In the genomic region with DNA sequence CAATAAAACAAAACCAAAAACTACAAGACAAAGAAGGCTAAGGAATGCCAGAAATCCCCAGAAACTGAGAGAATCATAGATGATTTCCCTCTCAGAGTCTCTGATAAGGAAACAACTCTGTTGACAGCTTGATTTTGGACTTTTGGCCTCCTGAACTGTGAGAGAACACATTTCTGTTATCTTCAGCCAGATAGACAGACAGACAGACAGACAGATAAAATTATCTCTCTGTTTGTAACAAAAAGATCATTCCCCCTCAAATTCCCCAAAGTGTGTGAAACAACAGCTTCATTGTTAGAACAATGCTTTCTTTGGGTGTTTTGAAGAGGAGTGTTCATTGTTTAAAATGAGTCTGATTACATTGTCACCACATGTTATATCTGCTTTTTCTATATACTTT, we compare ENCODE assay signal across 1 cellular context.
TF ChIP-seq lines count a peak whose summit lies in the region.

No MANE protein-coding gene starts in this region.

TF ChIP-seq in K562, 482 proteins besides CTCF, POLR2A, EP300 and RAD21 (continued from another document):
- TF ChIP-seq, protein P1, sequence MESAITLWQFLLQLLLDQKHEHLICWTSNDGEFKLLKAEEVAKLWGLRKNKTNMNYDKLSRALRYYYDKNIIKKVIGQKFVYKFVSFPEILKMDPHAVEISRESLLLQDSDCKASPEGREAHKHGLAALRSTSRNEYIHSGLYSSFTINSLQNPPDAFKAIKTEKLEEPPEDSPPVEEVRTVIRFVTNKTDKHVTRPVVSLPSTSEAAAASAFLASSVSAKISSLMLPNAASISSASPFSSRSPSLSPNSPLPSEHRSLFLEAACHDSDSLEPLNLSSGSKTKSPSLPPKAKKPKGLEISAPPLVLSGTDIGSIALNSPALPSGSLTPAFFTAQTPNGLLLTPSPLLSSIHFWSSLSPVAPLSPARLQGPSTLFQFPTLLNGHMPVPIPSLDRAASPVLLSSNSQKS (CRISPR knock-in tag; IDR thresholded peaks at IDR 0.05): no peak
- TF ChIP-seq ZNF408 (CRISPR knock-in tag; IDR thresholded peaks at IDR 0.05; ENCODE audit: low read depth) (no peak), ELF4 (CRISPR knock-in tag; IDR thresholded peaks at IDR 0.05) (no peak), ZNF583 (CRISPR knock-in tag; IDR thresholded peaks at IDR 0.05) (no peak), SNIP1 (IDR thresholded peaks at IDR 0.05; ENCODE audit: low read depth) (no peak), XRCC4 (IDR thresholded peaks at IDR 0.05; ENCODE audit: extremely low read depth, insufficient read depth, insufficient read length) (no peak), TAL1 (IDR thresholded peaks at IDR 0.05) (peak; percentile 13; the same call in 1 of the 2 replicates), SIN3B (IDR thresholded peaks at IDR 0.05; ENCODE audit: low read depth) (no peak), TCF3 (CRISPR knock-in tag; IDR thresholded peaks at IDR 0.05) (0 out of 2 replicates have a peak, but pooled peaks have one; percentile 7)
- TF ChIP-seq, protein P2, sequence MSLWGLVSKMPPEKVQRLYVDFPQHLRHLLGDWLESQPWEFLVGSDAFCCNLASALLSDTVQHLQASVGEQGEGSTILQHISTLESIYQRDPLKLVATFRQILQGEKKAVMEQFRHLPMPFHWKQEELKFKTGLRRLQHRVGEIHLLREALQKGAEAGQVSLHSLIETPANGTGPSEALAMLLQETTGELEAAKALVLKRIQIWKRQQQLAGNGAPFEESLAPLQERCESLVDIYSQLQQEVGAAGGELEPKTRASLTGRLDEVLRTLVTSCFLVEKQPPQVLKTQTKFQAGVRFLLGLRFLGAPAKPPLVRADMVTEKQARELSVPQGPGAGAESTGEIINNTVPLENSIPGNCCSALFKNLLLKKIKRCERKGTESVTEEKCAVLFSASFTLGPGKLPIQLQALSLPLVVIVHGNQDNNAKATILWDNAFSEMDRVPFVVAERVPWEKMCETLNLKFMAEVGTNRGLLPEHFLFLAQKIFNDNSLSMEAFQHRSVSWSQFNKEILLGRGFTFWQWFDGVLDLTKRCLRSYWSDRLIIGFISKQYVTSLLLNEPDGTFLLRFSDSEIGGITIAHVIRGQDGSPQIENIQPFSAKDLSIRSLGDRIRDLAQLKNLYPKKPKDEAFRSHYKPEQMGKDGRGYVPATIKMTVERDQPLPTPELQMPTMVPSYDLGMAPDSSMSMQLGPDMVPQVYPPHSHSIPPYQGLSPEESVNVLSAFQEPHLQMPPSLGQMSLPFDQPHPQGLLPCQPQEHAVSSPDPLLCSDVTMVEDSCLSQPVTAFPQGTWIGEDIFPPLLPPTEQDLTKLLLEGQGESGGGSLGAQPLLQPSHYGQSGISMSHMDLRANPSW (CRISPR knock-in tag; IDR thresholded peaks at IDR 0.05): no peak
- TF ChIP-seq, protein P3, sequence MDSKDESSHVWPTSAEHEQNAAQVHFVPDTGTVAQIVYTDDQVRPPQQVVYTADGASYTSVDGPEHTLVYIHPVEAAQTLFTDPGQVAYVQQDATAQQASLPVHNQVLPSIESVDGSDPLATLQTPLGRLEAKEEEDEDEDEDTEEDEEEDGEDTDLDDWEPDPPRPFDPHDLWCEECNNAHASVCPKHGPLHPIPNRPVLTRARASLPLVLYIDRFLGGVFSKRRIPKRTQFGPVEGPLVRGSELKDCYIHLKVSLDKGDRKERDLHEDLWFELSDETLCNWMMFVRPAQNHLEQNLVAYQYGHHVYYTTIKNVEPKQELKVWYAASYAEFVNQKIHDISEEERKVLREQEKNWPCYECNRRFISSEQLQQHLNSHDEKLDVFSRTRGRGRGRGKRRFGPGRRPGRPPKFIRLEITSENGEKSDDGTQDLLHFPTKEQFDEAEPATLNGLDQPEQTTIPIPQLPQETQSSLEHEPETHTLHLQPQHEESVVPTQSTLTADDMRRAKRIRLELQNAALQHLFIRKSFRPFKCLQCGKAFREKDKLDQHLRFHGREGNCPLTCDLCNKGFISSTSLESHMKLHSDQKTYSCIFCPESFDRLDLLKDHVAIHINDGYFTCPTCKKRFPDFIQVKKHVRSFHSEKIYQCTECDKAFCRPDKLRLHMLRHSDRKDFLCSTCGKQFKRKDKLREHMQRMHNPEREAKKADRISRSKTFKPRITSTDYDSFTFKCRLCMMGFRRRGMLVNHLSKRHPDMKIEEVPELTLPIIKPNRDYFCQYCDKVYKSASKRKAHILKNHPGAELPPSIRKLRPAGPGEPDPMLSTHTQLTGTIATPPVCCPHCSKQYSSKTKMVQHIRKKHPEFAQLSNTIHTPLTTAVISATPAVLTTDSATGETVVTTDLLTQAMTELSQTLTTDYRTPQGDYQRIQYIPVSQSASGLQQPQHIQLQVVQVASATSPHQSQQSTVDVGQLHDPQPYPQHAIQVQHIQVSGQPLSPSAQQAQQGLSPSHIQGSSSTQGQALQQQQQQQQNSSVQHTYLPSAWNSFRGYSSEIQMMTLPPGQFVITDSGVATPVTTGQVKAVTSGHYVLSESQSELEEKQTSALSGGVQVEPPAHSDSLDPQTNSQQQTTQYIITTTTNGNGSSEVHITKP (IDR thresholded peaks at IDR 0.05; ENCODE audit: partially characterized antibody): no peak
- TF ChIP-seq, protein P4, sequence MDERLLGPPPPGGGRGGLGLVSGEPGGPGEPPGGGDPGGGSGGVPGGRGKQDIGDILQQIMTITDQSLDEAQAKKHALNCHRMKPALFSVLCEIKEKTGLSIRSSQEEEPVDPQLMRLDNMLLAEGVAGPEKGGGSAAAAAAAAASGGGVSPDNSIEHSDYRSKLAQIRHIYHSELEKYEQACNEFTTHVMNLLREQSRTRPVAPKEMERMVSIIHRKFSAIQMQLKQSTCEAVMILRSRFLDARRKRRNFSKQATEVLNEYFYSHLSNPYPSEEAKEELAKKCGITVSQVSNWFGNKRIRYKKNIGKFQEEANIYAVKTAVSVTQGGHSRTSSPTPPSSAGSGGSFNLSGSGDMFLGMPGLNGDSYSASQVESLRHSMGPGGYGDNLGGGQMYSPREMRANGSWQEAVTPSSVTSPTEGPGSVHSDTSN (CRISPR knock-in tag; IDR thresholded peaks at IDR 0.05; ENCODE audit: low read depth): no peak
- TF ChIP-seq, protein P4 (tag; conservative IDR thresholded peaks at IDR 0.05; ENCODE audit: low read depth): peak; percentile 32; the same call in 1 of the 2 replicates
